ENCODE assay signal across 15 cellular contexts in genomic region chr14:30034049-30034635, GRCh38.
DNase-seq lines count a peak whose midpoint lies in the region; ATAC-seq lines count a peak whose summit lies in the region.
"Had no signal": no experiment of that assay in that cellular context is flagged by ENCODE, and none has a peak within 500 bp of the region (broad histone marks: within the 10 kb centered on the region; RNA-seq: fewer than 3 reads in every experiment).

No MANE protein-coding gene starts in this region.

- H3K4me1 Mint-ChIP-seq in activated naive CD8-positive, alpha-beta T cell treated with anti-CD3 and anti-CD28 coated beads, Interleukin-2, amount 50 U/mL, for 24 hours: no peaks in the 10 kb centered on the region
- H3K4me1 Mint-ChIP-seq: nephron progenitor cell had no signal

- DNase-seq in DMS79 treated with DMSO at 0.1 percent for 48 hours (lab: John Stamatoyannopoulos, UW) (peak; percentile 16), DMS79 (lab: John Stamatoyannopoulos, UW) (no peak), NCI-H2107 (lab: John Stamatoyannopoulos, UW) (peak; percentile 90), amniotic epithelial cell (ENCODE audit: low read depth) (peak; percentile 37), stromal cell of bone marrow (ENCODE audit: low read depth) (peak; percentile 40), right cardiac atrium (no peak)
- DNase-seq in activated naive CD8-positive, alpha-beta T cell treated with anti-CD3 and anti-CD28 coated beads, Interleukin-2, amount 50 U/mL, for 24 hours: no peak
- DNase-seq: activated CD8-positive, alpha-beta T cell treated with anti-CD3 and anti-CD28 coated beads, Interleukin-2, amount 10 ng/mL, durations not matched to agents 7 days and 5 days; dermis blood vessel endothelial cell; DND-41; nephron progenitor cell; Peyer's patch; T1000 had no signal

- H3K27ac Mint-ChIP-seq in activated naive CD8-positive, alpha-beta T cell treated with anti-CD3 and anti-CD28 coated beads, Interleukin-2, amount 50 U/mL, for 24 hours: no peak overlapping the region
- H3K27ac Mint-ChIP-seq: activated CD8-positive, alpha-beta T cell treated with anti-CD3 and anti-CD28 coated beads, Interleukin-2, amount 10 ng/mL, durations not matched to agents 7 days and 5 days; nephron progenitor cell had no signal

- no peak overlapping the region for H3K27ac ChIP-seq in right cardiac atrium (ENCODE audit: low read length)
- H3K27ac ChIP-seq: Peyer's patch, tibial nerve had no signal

- intact Hi-C loops in right cardiac atrium (cut with DNase I): no loop called here

- peaks cover 27% of the 10 kb centered on the region for H3K9me3 Mint-ChIP-seq in activated naive CD8-positive, alpha-beta T cell treated with anti-CD3 and anti-CD28 coated beads, Interleukin-2, amount 50 U/mL, for 24 hours

- H3K27me3 ChIP-seq in right cardiac atrium (ENCODE audit: control insufficient read depth, insufficient read depth): no peaks in the 10 kb centered on the region
- H3K27me3 ChIP-seq: Peyer's patch, tibial nerve had no signal

- no peaks in the 10 kb centered on the region for H3K36me3 Mint-ChIP-seq in activated naive CD8-positive, alpha-beta T cell treated with anti-CD3 and anti-CD28 coated beads, Interleukin-2, amount 50 U/mL, for 24 hours (ENCODE audit: low read depth)

- H3K4me3 ChIP-seq in right cardiac atrium (ENCODE audit: low read length): no peak overlapping the region
- H3K4me3 ChIP-seq: Peyer's patch, tibial nerve had no signal

- 74% methylated on average over 2 of the region's 2 CpGs for WGBS in right cardiac atrium

- no peaks in the 10 kb centered on the region for H3K4me1 ChIP-seq in right cardiac atrium (ENCODE audit: control insufficient read depth, insufficient read depth, low read length)
- H3K4me1 ChIP-seq: Peyer's patch, tibial nerve had no signal

- H3K27me3 Mint-ChIP-seq in activated naive CD8-positive, alpha-beta T cell treated with anti-CD3 and anti-CD28 coated beads, Interleukin-2, amount 50 U/mL, for 24 hours: no peaks in the 10 kb centered on the region

- no peak overlapping the region for H3K4me3 Mint-ChIP-seq in activated naive CD8-positive, alpha-beta T cell treated with anti-CD3 and anti-CD28 coated beads, Interleukin-2, amount 50 U/mL, for 24 hours
- H3K4me3 Mint-ChIP-seq: activated CD8-positive, alpha-beta T cell treated with anti-CD3 and anti-CD28 coated beads, Interleukin-2, amount 10 ng/mL, durations not matched to agents 7 days and 5 days; nephron progenitor cell had no signal

- no peak for ATAC-seq in HG02588 (IDR thresholded peaks at IDR 0.05; ENCODE audit: unreplicated experiment)
- no peak for ATAC-seq in right cardiac atrium
- ATAC-seq in activated naive CD8-positive, alpha-beta T cell treated with anti-CD3 and anti-CD28 coated beads, Interleukin-2, amount 50 U/mL, for 24 hours: no peak
- ATAC-seq: activated CD8-positive, alpha-beta T cell treated with anti-CD3 and anti-CD28 coated beads, Interleukin-2, amount 10 ng/mL, durations not matched to agents 7 days and 5 days had no signal

- no peaks in the 10 kb centered on the region for H3K9me3 ChIP-seq in right cardiac atrium (ENCODE audit: control insufficient read depth, low read length)
- H3K9me3 ChIP-seq: Peyer's patch had no signal

Comparison
In these comparisons a context has a peak if more than half of its experiments do, and no peak if none do; other contexts are left out.
1. DNase-seq: peak in DMS79 treated with DMSO at 0.1 percent for 48 hours (single experiment), NCI-H2107 (single experiment), amniotic epithelial cell (single experiment) and stromal cell of bone marrow (single experiment); none in DMS79 (single experiment), right cardiac atrium (0 of 3) and activated naive CD8-positive, alpha-beta T cell treated with anti-CD3 and anti-CD28 coated beads, Interleukin-2, amount 50 U/mL, for 24 hours (single experiment).